In the genomic region with DNA sequence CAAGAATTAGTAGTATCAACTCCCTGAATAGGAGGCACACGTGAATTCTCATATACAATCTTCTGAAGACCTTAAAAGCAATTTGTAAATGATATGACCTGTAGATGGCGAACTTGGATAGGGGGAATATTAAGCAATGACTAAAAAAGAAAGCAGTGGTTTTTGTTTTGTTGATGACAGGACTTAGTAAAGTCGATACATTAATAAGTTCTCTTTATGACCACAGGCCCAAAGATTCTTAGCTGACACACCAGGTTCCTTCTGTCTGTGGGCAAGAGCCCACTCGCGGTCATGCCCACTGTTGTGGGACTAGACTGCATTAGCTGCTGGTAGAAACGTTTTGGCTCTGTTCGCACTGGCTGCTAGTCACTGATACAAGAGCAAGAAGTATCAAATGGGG, we compare ENCODE assay signal across 8 cellular contexts. TPM values are rescaled to one million over a fixed set of nuclear protein-coding genes. Genes with fewer than 3 reads are reported as not detected.
DNase-seq lines count a peak whose midpoint lies in the region; ATAC-seq, FAIRE-seq and TF ChIP-seq lines count a peak whose summit lies in the region.

No MANE protein-coding gene starts in this region.

- FAIRE-seq in H54 (lab: Jason Lieb, UNC), result peak; percentile 11

- no peaks in the 10 kb centered on the region for H3K36me3 ChIP-seq in KMS-11 (ENCODE audit: insufficient read depth)
- peaks cover 4 to 10% of the 10 kb centered on the region in 2 donors for H3K36me3 ChIP-seq in aorta (ENCODE audit: control insufficient read depth in 1 of 2, insufficient read depth in 2 of 2, low read length in 1 of 2)

- peak; percentile 66 for DNase-seq in AG08395 (ENCODE audit: low spot score)
- peak; percentile 23 for DNase-seq in GM04504 (ENCODE audit: low read depth)
- no peak for DNase-seq in H54 (ENCODE audit: insufficient read length, low spot score)
- peak; percentile 37 for DNase-seq in RWPE1 (ENCODE audit: low spot score)
- DNase-seq in fibroblast of pulmonary artery (ENCODE audit: low read depth), result peak; percentile 79
- DNase-seq in retina, result peak; percentile 65
- DNase-seq in aorta, result no peak

- H3K9me3 ChIP-seq in aorta (ENCODE audit: control insufficient read depth, low read length), result no peaks in the 10 kb centered on the region

- H4K20me1 ChIP-seq in KMS-11 (ENCODE audit: insufficient read depth), result no peaks in the 10 kb centered on the region

- H3K4me3 ChIP-seq in KMS-11 (IDR thresholded peaks at IDR 0.05; ENCODE audit: insufficient read depth, low read depth, low read length) (no peak overlapping the region), fibroblast of pulmonary artery (replicated peaks; ENCODE audit: low read depth, low read length) (no peak overlapping the region), aorta (ENCODE audit: low read length in 2 of 2) (no peak overlapping the region)

- no peak overlapping the region for H3K9ac ChIP-seq in KMS-11

- no peaks in the 10 kb centered on the region for H3K79me2 ChIP-seq in KMS-11 (ENCODE audit: insufficient read depth, low read depth)

- H3K4me2 ChIP-seq in KMS-11, result peak overlapping the region; percentile 17; the same call in 1 of the 2 replicates

- peaks cover 4% of the 10 kb centered on the region for H3K4me1 ChIP-seq in KMS-11 (ENCODE audit: low read depth, poor library complexity, severe bottlenecking)
- no peaks in the 10 kb centered on the region for H3K4me1 ChIP-seq in aorta (ENCODE audit: control insufficient read depth in 1 of 2, insufficient read depth in 2 of 2, low read length in 2 of 2)

- TF ChIP-seq CTCF in KMS-11 (conservative IDR thresholded peaks at IDR 0.05; ENCODE audit: low read depth, low read length), result peak; percentile 84
- TF ChIP-seq CTCF in RWPE1 (conservative IDR thresholded peaks at IDR 0.05; ENCODE audit: low read depth), result peak; percentile 49
- TF ChIP-seq CTCF in fibroblast of pulmonary artery (IDR thresholded peaks at IDR 0.05; ENCODE audit: low read length, missing control alignments), result peak; percentile 50

- no peaks in the 10 kb centered on the region for H3K27me3 ChIP-seq in KMS-11 (ENCODE audit: insufficient read depth, low read depth)
- H3K27me3 ChIP-seq in aorta (ENCODE audit: control insufficient read depth in 1 of 2, insufficient read depth in 2 of 2, low read length in 1 of 2), result no peaks in the 10 kb centered on the region

- ATAC-seq in aorta (ENCODE audit: low FRiP score), result no peak

- TF ChIP-seq POLR2A in H54 (IDR thresholded peaks at IDR 0.05; ENCODE audit: low read depth, low read length), result no peak

- POLR2A ChIA-PET in RWPE1 (lab: Yijun Ruan, JAX; ENCODE audit: low non-redundant PET), result no interaction called here

- no peak overlapping the region for H3K27ac ChIP-seq in KMS-11
- no peak overlapping the region for H3K27ac ChIP-seq in RWPE1
- no peak overlapping the region for H3K27ac ChIP-seq in aorta (ENCODE audit: low read depth in 1 of 2, low read length in 2 of 2)

- WGBS in aorta, 2 donors, result 40 to 44% methylated on average over 7 of the region's 7 CpGs

- intact Hi-C loops in aorta (cut with DNase I), result loop anchor here (5.0 to 10.0 kb wide), 3 partner anchors 274 to 437 kb away; no protein-coding TSS in a partner anchor

- CTCF ChIA-PET in RWPE1 (lab: Yijun Ruan, JAX), result interaction anchor here (0.6 to 1.4 kb wide), 8 partner anchors 43 to 527 kb away, joined by 3 to 4 read pairs (median 3); partner anchors contain the start of genes NEUROG2 and TIFA

- H2AFZ ChIP-seq in KMS-11 (ENCODE audit: low read depth), result no peak overlapping the region

RNA-seq across cellular contexts. Expression of gene ALPK1, which starts 30.8 kb away (rescaled TPM):
- 10 to 100 TPM; 36.7 to 52.7 TPM for total RNA-seq in aorta
- 10 to 100 TPM in 1 of 2 donors, 1 to 10 TPM in 1; 6.6 to 11.2 TPM for polyA plus RNA-seq in aorta

RNA-seq across cellular contexts. Expression of gene TIFA, which starts 42.2 kb away (rescaled TPM):
- 10 to 100 TPM in 1 of 2 donors, 1 to 10 TPM in 1; 8.5 to 12.6 TPM for total RNA-seq in aorta
- 10 to 100 TPM in 1 of 2 donors, 1 to 10 TPM in 1; 9.9 to 11.3 TPM for polyA plus RNA-seq in aorta

Comparison
In these comparisons a context has a peak if more than half of its experiments do, and no peak if none do; other contexts are left out.
1. DNase-seq: peak in AG08395 (single experiment), GM04504 (single experiment), RWPE1 (single experiment), fibroblast of pulmonary artery (single experiment) and retina (single experiment); none in H54 (single experiment) and aorta (0 of 2).
2. Peak in every context shown above with its lines, with median percentiles within 50 percentile points of each other: CTCF ChIP-seq.